ENCODE assay signal across 8 cellular contexts in the genomic region with DNA sequence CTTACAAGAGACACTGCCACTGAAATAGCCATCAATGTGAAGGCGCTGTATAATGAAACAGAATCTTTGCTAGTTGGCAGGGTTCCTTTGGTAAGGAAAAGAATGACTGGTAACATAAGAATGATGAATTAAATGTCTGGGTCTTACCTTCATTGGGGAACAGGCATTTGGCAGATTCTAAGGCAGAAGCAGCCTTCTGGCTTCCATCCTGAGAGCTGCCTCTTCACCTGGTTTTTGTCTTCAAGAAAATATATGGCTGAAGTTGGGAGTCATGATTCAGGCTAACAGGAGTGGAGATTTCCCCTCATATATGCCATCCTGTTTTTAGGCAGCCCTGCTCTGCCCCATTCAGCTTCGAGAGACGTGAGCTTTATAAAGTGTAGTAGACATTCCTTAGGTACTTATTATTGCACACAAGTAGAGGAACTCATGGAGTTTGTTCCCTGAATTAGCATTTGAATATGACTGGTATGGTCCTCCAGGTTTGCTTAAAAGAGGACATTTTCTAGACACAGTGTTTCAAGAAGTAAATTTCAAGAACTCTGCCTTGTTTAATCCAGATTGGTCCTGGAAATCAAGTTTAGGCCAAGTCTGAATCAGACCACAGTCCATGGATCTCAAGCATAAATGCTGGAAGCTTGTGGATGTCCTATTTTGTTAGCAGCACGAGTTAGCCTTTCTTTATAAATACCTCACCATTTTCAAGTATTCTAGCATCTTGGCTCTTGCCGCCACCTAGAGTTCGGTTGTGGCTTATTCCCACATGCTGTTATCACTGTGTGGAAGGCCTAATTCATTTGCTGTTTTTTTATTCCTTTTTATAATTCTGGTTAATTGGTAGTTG. TPM values are rescaled to one million over a fixed set of nuclear protein-coding genes. Genes with fewer than 3 reads are reported as not detected.
DNase-seq lines count a peak whose midpoint lies in the region; ATAC-seq, FAIRE-seq and TF ChIP-seq lines count a peak whose summit lies in the region.

No MANE protein-coding gene starts in this region.

- TF ChIP-seq CTCF in cardiac muscle cell (IDR thresholded peaks at IDR 0.05; ENCODE audit: low read depth, low read length): peak; percentile 61

- H3K27ac Mint-ChIP-seq in activated naive CD4-positive, alpha-beta T cell treated with anti-CD3 and anti-CD28 coated beads for 36 hours: no peak overlapping the region

- no peak overlapping the region for H3K4me3 Mint-ChIP-seq in activated naive CD4-positive, alpha-beta T cell treated with anti-CD3 and anti-CD28 coated beads for 36 hours

- no peak for FAIRE-seq in frontal cortex (lab: Jason Lieb, UNC)

- no peaks in the 10 kb centered on the region for H3K9me3 ChIP-seq in cardiac muscle cell (ENCODE audit: low read depth)

- H3K36me3 Mint-ChIP-seq in activated naive CD4-positive, alpha-beta T cell treated with anti-CD3 and anti-CD28 coated beads for 36 hours (ENCODE audit: low read depth): peaks cover 23% of the 10 kb centered on the region

- H3K27ac ChIP-seq in cardiac muscle cell: no peak overlapping the region

- no peaks in the 10 kb centered on the region for H3K4me1 ChIP-seq in cardiac muscle cell (ENCODE audit: low read depth)

- no peaks in the 10 kb centered on the region for H3K36me3 ChIP-seq in cardiac muscle cell

- peak; percentile 53 to 55 for DNase-seq in cardiac muscle cell (ENCODE audit: low read depth in 1 of 2, low spot score in 1 of 2)
- DNase-seq in Right ventricle myocardium inferior (ENCODE audit: missing footprints): no peak
- DNase-seq in MV-4-11 (lab: John Stamatoyannopoulos, UW): peak; percentile 27
- peak; percentile 62 for DNase-seq in activated naive CD4-positive, alpha-beta T cell treated with anti-CD3 and anti-CD28 coated beads for 36 hours
- peak; percentile 67 for DNase-seq in iris pigment epithelial cell (ENCODE audit: low read depth)
- no peak for DNase-seq in DMS114 treated with DMSO at 0.1 percent for 48 hours (lab: John Stamatoyannopoulos, UW; ENCODE audit: unreplicated experiment)
- DNase-seq in frontal cortex (ENCODE audit: low spot score in 2 of 2): no peak

- no peaks in the 10 kb centered on the region for H3K27me3 Mint-ChIP-seq in activated naive CD4-positive, alpha-beta T cell treated with anti-CD3 and anti-CD28 coated beads for 36 hours (ENCODE audit: low read depth)

- H3K4me1 Mint-ChIP-seq in activated naive CD4-positive, alpha-beta T cell treated with anti-CD3 and anti-CD28 coated beads for 36 hours (ENCODE audit: low read depth): no peaks in the 10 kb centered on the region

- no peaks in the 10 kb centered on the region for H3K27me3 ChIP-seq in cardiac muscle cell

- no peak overlapping the region for H3K4me3 ChIP-seq in cardiac muscle cell

- no peaks in the 10 kb centered on the region for H3K9me3 Mint-ChIP-seq in activated naive CD4-positive, alpha-beta T cell treated with anti-CD3 and anti-CD28 coated beads for 36 hours

- CTCF ChIA-PET in activated naive CD4-positive, alpha-beta T cell treated with anti-CD3 and anti-CD28 coated beads for 36 hours (lab: Charles Lee): interaction anchor here (0.6 to 1.0 kb wide), 3 partner anchors 15 to 547 kb away, joined by 3 to 4 read pairs (median 3); no protein-coding TSS in a partner anchor

- ATAC-seq in Right ventricle myocardium inferior: no peak
- ATAC-seq in GM19463 (IDR thresholded peaks at IDR 0.05; ENCODE audit: unreplicated experiment): no peak

- intact Hi-C loops in Right ventricle myocardium inferior (cut with DNase I): no loop called here
- intact Hi-C loops in activated naive CD4-positive, alpha-beta T cell treated with anti-CD3 and anti-CD28 coated beads for 36 hours (cut with micrococcal nuclease): loop anchor here (1.0 to 5.0 kb wide), 3 partner anchors 105 to 547 kb away; no protein-coding TSS in a partner anchor

RNA-seq across cellular contexts. Expression of a gene that starts 56.2 kb away (rescaled TPM):
- total RNA-seq in cardiac muscle cell (10.1 and 15.3 TPM in 2 replicates), Right ventricle myocardium inferior (19.3 TPM), frontal cortex (76.2 TPM)
- 3.3 and 5.6 TPM in 2 replicates for polyA plus RNA-seq in cardiac muscle cell
- 10 to 100 TPM; 24.2 to 25.0 TPM for total RNA-seq in activated naive CD4-positive, alpha-beta T cell treated with anti-CD3 and anti-CD28 coated beads for 36 hours

Comparison
In these comparisons a context has a peak if more than half of its experiments do, and no peak if none do; other contexts are left out.
1. DNase-seq: peak in cardiac muscle cell (2 of 2), MV-4-11 (single experiment), activated naive CD4-positive, alpha-beta T cell treated with anti-CD3 and anti-CD28 coated beads for 36 hours (single experiment) and iris pigment epithelial cell (single experiment); none in Right ventricle myocardium inferior (single experiment), DMS114 treated with DMSO at 0.1 percent for 48 hours (single experiment) and frontal cortex (0 of 2).